ENCODE assay signal across 19 cellular contexts in genomic region chr9:125990793-125991220, GRCh38.
DNase-seq lines count a peak whose midpoint lies in the region; ATAC-seq and TF ChIP-seq lines count a peak whose summit lies in the region.
"Had no signal": no experiment of that assay in that cellular context is flagged by ENCODE, and none has a peak within 500 bp of the region (broad histone marks: within the 10 kb centered on the region; RNA-seq: fewer than 3 reads in every experiment).

No MANE protein-coding gene starts in this region.

- H3K9me3 ChIP-seq in left lung = no peaks in the 10 kb centered on the region
- H3K9me3 ChIP-seq: spleen had no signal

- H3K4me3 ChIP-seq in left lung = no peak overlapping the region
- H3K4me3 ChIP-seq: spleen had no signal

- H3K27me3 ChIP-seq in left lung = no peaks in the 10 kb centered on the region

- H3K27ac ChIP-seq in left lung = no peak overlapping the region
- H3K27ac ChIP-seq: spleen had no signal

- H3K36me3 ChIP-seq in left lung = no peaks in the 10 kb centered on the region
- H3K36me3 ChIP-seq: spleen had no signal

- H3K9me3 Mint-ChIP-seq in activated naive CD8-positive, alpha-beta T cell treated with anti-CD3 and anti-CD28 coated beads, Interleukin-2, amount 10 ng/mL, durations not matched to agents 7 days and 5 days = no peaks in the 10 kb centered on the region
- H3K9me3 Mint-ChIP-seq in activated naive CD8-positive, alpha-beta T cell treated with anti-CD3 and anti-CD28 coated beads for 36 hours = no peaks in the 10 kb centered on the region
- no peaks in the 10 kb centered on the region for H3K9me3 Mint-ChIP-seq in type B pancreatic cell
- H3K9me3 Mint-ChIP-seq: activated CD4-positive, alpha-beta memory T cell treated with anti-CD3 and anti-CD28 coated beads for 36 hours; activated naive CD4-positive, alpha-beta T cell treated with anti-CD3 and anti-CD28 coated beads, Interleukin-2, amount 50 U/mL, for 72 hours; HFFc6; IgD-negative memory B cell; natural killer cell treated with Interleukin-12 subunit alpha and Interleukin-12 subunit beta and Interleukin-15 and Interleukin-18, amount 100 ng/mL, for 72 hours had no signal

- POLR2A ChIA-PET in activated naive CD8-positive, alpha-beta T cell treated with anti-CD3 and anti-CD28 coated beads, Interleukin-2, amount 10 ng/mL, durations not matched to agents 7 days and 5 days (lab: Charles Lee) = no interaction called here

- H3K4me3 Mint-ChIP-seq in activated naive CD8-positive, alpha-beta T cell treated with anti-CD3 and anti-CD28 coated beads, Interleukin-2, amount 10 ng/mL, durations not matched to agents 7 days and 5 days = no peak overlapping the region
- no peak overlapping the region for H3K4me3 Mint-ChIP-seq in activated naive CD8-positive, alpha-beta T cell treated with anti-CD3 and anti-CD28 coated beads for 36 hours
- H3K4me3 Mint-ChIP-seq in type B pancreatic cell = no peak overlapping the region
- H3K4me3 Mint-ChIP-seq: activated CD4-positive, alpha-beta memory T cell treated with anti-CD3 and anti-CD28 coated beads for 36 hours; HFFc6; natural killer cell treated with Interleukin-12 subunit alpha and Interleukin-12 subunit beta and Interleukin-15 and Interleukin-18, amount 100 ng/mL, for 72 hours; T-helper 17 cell had no signal

- no peaks in the 10 kb centered on the region for H3K4me1 Mint-ChIP-seq in activated naive CD8-positive, alpha-beta T cell treated with anti-CD3 and anti-CD28 coated beads, Interleukin-2, amount 10 ng/mL, durations not matched to agents 7 days and 5 days
- H3K4me1 Mint-ChIP-seq in activated naive CD8-positive, alpha-beta T cell treated with anti-CD3 and anti-CD28 coated beads for 36 hours = no peaks in the 10 kb centered on the region
- no peaks in the 10 kb centered on the region for H3K4me1 Mint-ChIP-seq in type B pancreatic cell (ENCODE audit: unreplicated experiment)
- H3K4me1 Mint-ChIP-seq: T-helper 17 cell had no signal

- no peaks in the 10 kb centered on the region for H3K4me1 ChIP-seq in left lung
- H3K4me1 ChIP-seq: spleen had no signal

- H3K27me3 Mint-ChIP-seq in activated naive CD8-positive, alpha-beta T cell treated with anti-CD3 and anti-CD28 coated beads, Interleukin-2, amount 10 ng/mL, durations not matched to agents 7 days and 5 days = no peaks in the 10 kb centered on the region
- H3K27me3 Mint-ChIP-seq in activated naive CD8-positive, alpha-beta T cell treated with anti-CD3 and anti-CD28 coated beads for 36 hours = no peaks in the 10 kb centered on the region
- peaks cover 5% of the 10 kb centered on the region for H3K27me3 Mint-ChIP-seq in type B pancreatic cell
- H3K27me3 Mint-ChIP-seq: activated CD4-positive, alpha-beta memory T cell treated with anti-CD3 and anti-CD28 coated beads for 36 hours; natural killer cell treated with Interleukin-12 subunit alpha and Interleukin-12 subunit beta and Interleukin-15 and Interleukin-18, amount 100 ng/mL, for 72 hours had no signal

- intact Hi-C loops in left lung (cut with DNase I) = no loop called here

- peak; percentile 9 for DNase-seq in activated naive CD8-positive, alpha-beta T cell treated with anti-CD3 and anti-CD28 coated beads, Interleukin-2, amount 10 ng/mL, durations not matched to agents 7 days and 5 days
- no peak for DNase-seq in activated naive CD8-positive, alpha-beta T cell treated with anti-CD3 and anti-CD28 coated beads for 36 hours
- DNase-seq in NCI-H82 (lab: John Stamatoyannopoulos, UW) (peak; percentile 48), left lung (peak; percentile 10 to 41), type B pancreatic cell (ENCODE audit: extremely low spot score, unreplicated experiment) (peak; percentile 64), NCI-H1930 (lab: John Stamatoyannopoulos, UW) (no peak)
- DNase-seq in stimulated activated CD4-positive, alpha-beta T cell treated with anti-CD3 and anti-CD28 coated beads, Interleukin-2, amount 100 ng/mL, for 48 hours = no peak
- DNase-seq in activated CD8-positive, alpha-beta memory T cell treated with anti-CD3 and anti-CD28 coated beads, Interleukin-2, amount 50 U/mL, for 48 hours = no peak
- DNase-seq: ACHN; activated CD4-positive, alpha-beta memory T cell treated with anti-CD3 and anti-CD28 coated beads for 36 hours; HFFc6; NCI-H1436 treated with DMSO at 0.1 percent for 48 hours; NCI-H510A; SHP77 treated with DMSO at 0.1 percent for 48 hours; spleen; T-helper 17 cell had no signal

- ATAC-seq in activated naive CD8-positive, alpha-beta T cell treated with anti-CD3 and anti-CD28 coated beads, Interleukin-2, amount 10 ng/mL, durations not matched to agents 7 days and 5 days (ENCODE audit: low read depth) = no peak
- ATAC-seq in left lung = no peak
- ATAC-seq: activated naive CD4-positive, alpha-beta T cell treated with anti-CD3 and anti-CD28 coated beads, Interleukin-2, amount 50 U/mL, for 72 hours; natural killer cell treated with Interleukin-12 subunit alpha and Interleukin-12 subunit beta and Interleukin-15 and Interleukin-18, amount 100 ng/mL, for 72 hours; T-helper 17 cell had no signal

- no peaks in the 10 kb centered on the region for H3K36me3 Mint-ChIP-seq in activated naive CD8-positive, alpha-beta T cell treated with anti-CD3 and anti-CD28 coated beads, Interleukin-2, amount 10 ng/mL, durations not matched to agents 7 days and 5 days
- H3K36me3 Mint-ChIP-seq in activated naive CD8-positive, alpha-beta T cell treated with anti-CD3 and anti-CD28 coated beads for 36 hours = no peaks in the 10 kb centered on the region
- no peaks in the 10 kb centered on the region for H3K36me3 Mint-ChIP-seq in type B pancreatic cell
- H3K36me3 Mint-ChIP-seq: activated CD4-positive, alpha-beta memory T cell treated with anti-CD3 and anti-CD28 coated beads for 36 hours; activated naive CD4-positive, alpha-beta T cell treated with anti-CD3 and anti-CD28 coated beads, Interleukin-2, amount 50 U/mL, for 72 hours; IgD-negative memory B cell; natural killer cell treated with Interleukin-12 subunit alpha and Interleukin-12 subunit beta and Interleukin-15 and Interleukin-18, amount 100 ng/mL, for 72 hours had no signal

- no peak overlapping the region for H3K27ac Mint-ChIP-seq in activated naive CD8-positive, alpha-beta T cell treated with anti-CD3 and anti-CD28 coated beads, Interleukin-2, amount 10 ng/mL, durations not matched to agents 7 days and 5 days
- no peak overlapping the region for H3K27ac Mint-ChIP-seq in activated naive CD8-positive, alpha-beta T cell treated with anti-CD3 and anti-CD28 coated beads for 36 hours
- H3K27ac Mint-ChIP-seq in type B pancreatic cell = no peak overlapping the region
- H3K27ac Mint-ChIP-seq: activated CD4-positive, alpha-beta memory T cell treated with anti-CD3 and anti-CD28 coated beads for 36 hours; activated naive CD4-positive, alpha-beta T cell treated with anti-CD3 and anti-CD28 coated beads, Interleukin-2, amount 50 U/mL, for 72 hours; HFFc6; IgD-negative memory B cell; natural killer cell treated with Interleukin-12 subunit alpha and Interleukin-12 subunit beta and Interleukin-15 and Interleukin-18, amount 100 ng/mL, for 72 hours; T-helper 17 cell had no signal

- TF ChIP-seq CTCF in left lung (IDR thresholded peaks at IDR 0.05) (no peak), type B pancreatic cell (conservative IDR thresholded peaks at IDR 0.05) (no peak)

Comparison
In these comparisons a context has a peak if more than half of its experiments do, and no peak if none do; other contexts are left out.
1. DNase-seq: peak in activated naive CD8-positive, alpha-beta T cell treated with anti-CD3 and anti-CD28 coated beads, Interleukin-2, amount 10 ng/mL, durations not matched to agents 7 days and 5 days (single experiment), NCI-H82 (single experiment), left lung (2 of 2) and type B pancreatic cell (single experiment); none in activated naive CD8-positive, alpha-beta T cell treated with anti-CD3 and anti-CD28 coated beads for 36 hours (single experiment), stimulated activated CD4-positive, alpha-beta T cell treated with anti-CD3 and anti-CD28 coated beads, Interleukin-2, amount 100 ng/mL, for 48 hours (0 of 2), NCI-H1930 (0 of 2) and activated CD8-positive, alpha-beta memory T cell treated with anti-CD3 and anti-CD28 coated beads, Interleukin-2, amount 50 U/mL, for 48 hours (single experiment).